In the genomic region with DNA sequence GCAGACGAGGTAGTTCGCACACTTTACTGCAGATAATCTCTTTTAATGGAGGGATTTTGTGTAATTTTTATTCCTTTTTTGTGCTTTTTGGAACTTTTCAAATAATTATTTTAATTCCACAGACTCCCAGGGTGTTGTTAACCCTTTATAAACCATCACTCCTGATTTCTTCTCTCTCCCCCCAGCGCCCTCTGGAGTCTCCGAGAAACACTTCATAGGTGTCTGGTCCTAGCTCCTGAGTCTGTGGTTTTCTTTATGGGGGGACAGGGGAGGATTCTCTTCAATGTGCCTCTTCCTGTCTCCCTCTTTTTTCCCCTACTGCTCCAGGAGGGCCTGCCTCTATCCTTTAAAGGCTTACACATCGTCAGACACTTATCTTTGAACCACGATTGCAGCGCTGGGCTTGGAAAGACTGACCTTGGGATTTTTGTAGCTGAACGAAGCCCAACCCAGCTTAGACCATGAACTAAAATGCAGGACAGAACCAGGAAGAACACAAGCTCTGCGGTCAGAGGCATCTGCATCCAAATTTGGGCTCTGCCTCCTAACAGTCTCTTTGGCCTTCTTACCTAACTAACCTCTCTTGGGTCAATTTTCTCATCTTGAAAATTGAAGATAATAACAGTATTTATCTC, we compare ENCODE assay signal across 21 cellular contexts. TPM values are rescaled to one million over a fixed set of nuclear protein-coding genes. Genes with fewer than 3 reads are reported as not detected.
DNase-seq lines count a peak whose midpoint lies in the region; ATAC-seq and TF ChIP-seq lines count a peak whose summit lies in the region.
"Had no signal": no experiment of that assay in that cellular context is flagged by ENCODE, and none has a peak within 500 bp of the region (broad histone marks: within the 10 kb centered on the region; RNA-seq: fewer than 3 reads in every experiment).

No MANE protein-coding gene starts in this region.

- H3K27me3 ChIP-seq in A673 (replicated peaks; ENCODE audit: insufficient read depth, low read depth, low read length, poor library complexity) (no peaks in the 10 kb centered on the region), H7 (ENCODE audit: control insufficient read depth, insufficient read depth, low read length) (no peaks in the 10 kb centered on the region), brain microvascular endothelial cell (replicated peaks) (no peaks in the 10 kb centered on the region)
- H3K27me3 ChIP-seq: gastroesophageal sphincter, uterus had no signal

- peaks cover 7% of the 10 kb centered on the region for H3K4me1 ChIP-seq in A673 (ENCODE audit: insufficient read depth, low read length, poor library complexity, severe bottlenecking)
- H3K4me1 ChIP-seq: uterus had no signal

- TF ChIP-seq CTCF in A673 (conservative IDR thresholded peaks at IDR 0.05; ENCODE audit: low read depth, low read length) = peak; percentile 55
- peak; percentile 46 for TF ChIP-seq CTCF in brain microvascular endothelial cell (IDR thresholded peaks at IDR 0.05; ENCODE audit: low read depth, low read length, missing control alignments)

- H3K36me3 ChIP-seq in A673 (ENCODE audit: insufficient read depth, low read length, poor library complexity, severe bottlenecking) = no peaks in the 10 kb centered on the region
- H3K36me3 ChIP-seq in H7 (replicated peaks; ENCODE audit: control insufficient read depth, insufficient read depth, low read length) = no peaks in the 10 kb centered on the region
- H3K36me3 ChIP-seq in brain microvascular endothelial cell (replicated peaks) = no peaks in the 10 kb centered on the region
- H3K36me3 ChIP-seq: gastroesophageal sphincter, uterus had no signal

- in situ Hi-C loops in brain microvascular endothelial cell (cut with HindIII; ENCODE audit: low pct_ligation_motif_present, low sequenced_read_pairs) = no loop called here

- intact Hi-C loops in A673 (cut with micrococcal nuclease; ENCODE audit: unreplicated experiment) = no loop called here

- ATAC-seq in HG03095 (IDR thresholded peaks at IDR 0.05; ENCODE audit: unreplicated experiment) = no peak
- ATAC-seq in HG03108 (IDR thresholded peaks at IDR 0.05; ENCODE audit: unreplicated experiment) = no peak
- ATAC-seq: gastroesophageal sphincter, T-helper 17 cell had no signal

- H3K27ac ChIP-seq in A673 (ENCODE audit: low read depth, low read length, poor library complexity, severe bottlenecking) (no peak overlapping the region), brain microvascular endothelial cell (no peak overlapping the region)
- H3K27ac ChIP-seq: gastroesophageal sphincter, uterus had no signal

- H3K9me3 ChIP-seq in A673 (ENCODE audit: low read depth, low read length, poor library complexity, severe bottlenecking) = no peaks in the 10 kb centered on the region
- H3K9me3 ChIP-seq: gastroesophageal sphincter, uterus had no signal

- BruUV-seq in A673 (replicated peaks; lab: Mats Ljungman, UMichigan) = no TSS peak

- no peak overlapping the region for H3K4me3 ChIP-seq in A673 (ENCODE audit: low read depth, low read length, poor library complexity, severe bottlenecking)
- H3K4me3 ChIP-seq in H7 (ENCODE audit: insufficient read depth, low read depth, low read length) = no peak overlapping the region
- H3K4me3 ChIP-seq in brain microvascular endothelial cell (ENCODE audit: low read depth, low read length) = no peak overlapping the region
- H3K4me3 ChIP-seq: gastroesophageal sphincter, uterus had no signal

- DNase-seq in A673 (ENCODE audit: low spot score) = no peak
- peak; percentile 67 for DNase-seq in H7
- no peak for DNase-seq in brain microvascular endothelial cell
- DNase-seq in iPS-NIHi7 (ENCODE audit: extremely low spot score) = peak; percentile 56
- no peak for DNase-seq in hepatic stellate cell (ENCODE audit: low spot score)
- DNase-seq in kidney glomerular epithelial cell (lab: John Stamatoyannopoulos, UW) = no peak
- DNase-seq: activated CD4-positive, alpha-beta T cell treated with anti-CD3 and anti-CD28 coated beads for 48 hours; activated naive CD4-positive, alpha-beta T cell treated with anti-CD3 and anti-CD28 coated beads, Interleukin-2, amount 10 ng/mL, durations not matched to agents 7 days and 5 days; amygdala; effector CD4-positive, alpha-beta T cell; HCEC 1CT; mesenchymal stem cell; MV-4-11; NCI-H1694; NCI-H748 treated with DMSO at 0.1 percent for 48 hours; SIG-M5; T-helper 17 cell; uterus had no signal

- POLR2A ChIA-PET in A673 (lab: Charles Lee; ENCODE audit: low non-redundant PET) = no interaction called here

- CTCF ChIA-PET in A673 (lab: Charles Lee) = interaction anchor here (0.5 to 0.7 kb wide), 2 partner anchors 291 to 622 kb away, joined by 3 to 5 read pairs; no protein-coding TSS in a partner anchor

RNA-seq across cellular contexts. Expression of gene PKDCC, which starts 7.1 kb away (rescaled TPM):
- total RNA-seq in A673 (2021) = 77.5 and 82.2 TPM in 2 replicates
- 90.2 and 176 TPM in 2 replicates for total RNA-seq in H7 (2014; rRNA removed; shearing (Covaris generic))

Comparison
In these comparisons a context has a peak if more than half of its experiments do, and no peak if none do; other contexts are left out.
1. DNase-seq: peak in H7 (single experiment) and iPS-NIHi7 (single experiment); none in A673 (single experiment), brain microvascular endothelial cell (single experiment), hepatic stellate cell (single experiment) and kidney glomerular epithelial cell (single experiment).